13 cellular contexts compared by ENCODE assay signal in genomic region chr7:54888736-54889082, GRCh38.
DNase-seq lines count a peak whose midpoint lies in the region; ATAC-seq, FAIRE-seq and TF ChIP-seq lines count a peak whose summit lies in the region.
"Had no signal": no experiment of that assay in that cellular context is flagged by ENCODE, and none has a peak within 500 bp of the region (broad histone marks: within the 10 kb centered on the region; RNA-seq: fewer than 3 reads in every experiment).

No MANE protein-coding gene starts in this region.

- no TSS peak for BruUV-seq in Calu3 (replicated peaks; lab: Mats Ljungman, UMichigan)
- BruUV-seq in mammary epithelial cell (replicated peaks; lab: Mats Ljungman, UMichigan), result no TSS peak

- H3K4me3 ChIP-seq in mammary epithelial cell (replicated peaks in 1 of 3; ENCODE audit: insufficient read depth in 1 of 3, low read depth in 2 of 3, low read length in 3 of 3) (peak overlapping the region; percentile 28 to 42 (median 41)), iPS-11a (ENCODE audit: low read depth, low read length) (peak overlapping the region; percentile 46), prostate gland (peak overlapping the region; percentile 7 to 17)

- no peak for TF ChIP-seq CTCF in Calu3 (IDR thresholded peaks at IDR 0.05; ENCODE audit: unreplicated experiment)
- no peak for TF ChIP-seq CTCF in mammary epithelial cell (conservative IDR thresholded peaks at IDR 0.05 in 1 of 2, IDR thresholded peaks at IDR 0.05 in 1 of 2; ENCODE audit: extremely low read depth in 1 of 2, insufficient read depth in 1 of 2, low read depth in 1 of 2, low read length in 2 of 2)
- no peak for TF ChIP-seq CTCF in prostate gland (IDR thresholded peaks at IDR 0.05)
- TF ChIP-seq CTCF in D721Med (IDR thresholded peaks at IDR 0.05; ENCODE audit: insufficient read depth, missing control alignments), result no peak

- peak overlapping the region; percentile 4 for H3K27ac Mint-ChIP-seq in Calu3 (ENCODE audit: unreplicated experiment)
- H3K27ac Mint-ChIP-seq: stimulated activated naive CD8-positive, alpha-beta T cell treated with anti-CD3 and anti-CD28 coated beads, Interleukin-15, Interleukin-2, amounts not matched to agents 100 ng/mL and 50 ng/mL, for 24 hours had no signal

- ATAC-seq in stimulated activated naive CD8-positive, alpha-beta T cell treated with anti-CD3 and anti-CD28 coated beads, Interleukin-15, Interleukin-2, amounts not matched to agents 100 U/mL and 50 U/mL, for 24 hours, result no peak

- H3K4me1 ChIP-seq in mammary epithelial cell (ENCODE audit: insufficient read depth, low read length), result peaks cover 6% of the 10 kb centered on the region
- H3K4me1 ChIP-seq in prostate gland (replicated peaks), result no peaks in the 10 kb centered on the region

- H3K27me3 Mint-ChIP-seq in Calu3 (ENCODE audit: unreplicated experiment), result no peaks in the 10 kb centered on the region

- H4K20me1 ChIP-seq in mammary epithelial cell (ENCODE audit: insufficient read depth, low read length), result no peaks in the 10 kb centered on the region

- peak overlapping the region; percentile 19 for H3K9ac ChIP-seq in mammary epithelial cell (ENCODE audit: insufficient read depth, low read length)

- DNase-seq in Calu3 (no peak), mammary epithelial cell (no peak), prostate gland (ENCODE audit: low spot score) (no peak), D721Med (ENCODE audit: insufficient read length, low spot score) (no peak), NCI-H2227 treated with DMSO at 0.1 percent for 48 hours (lab: John Stamatoyannopoulos, UW) (no peak), RKO (ENCODE audit: low spot score) (no peak)
- no peak for DNase-seq in stimulated activated naive CD8-positive, alpha-beta T cell treated with anti-CD3 and anti-CD28 coated beads, Interleukin-15, Interleukin-2, amounts not matched to agents 100 U/mL and 50 U/mL, for 24 hours
- DNase-seq: activated T-cell treated with anti-CD3 and anti-CD28 coated beads, Interleukin-2, amount 50 U/mL, for 1 hour; Caco-2; kidney glomerular epithelial cell; stimulated activated CD4-positive, alpha-beta T cell treated with anti-CD3 and anti-CD28 coated beads, Interleukin-15, amount 100 ng/mL, for 24 hours had no signal

- peak overlapping the region; percentile 73 for H3K4me3 Mint-ChIP-seq in Calu3 (ENCODE audit: low read depth, unreplicated experiment)
- H3K4me3 Mint-ChIP-seq: stimulated activated naive CD8-positive, alpha-beta T cell treated with anti-CD3 and anti-CD28 coated beads, Interleukin-15, Interleukin-2, amounts not matched to agents 100 ng/mL and 50 ng/mL, for 24 hours had no signal

- no peak overlapping the region for H3K27ac ChIP-seq in mammary epithelial cell (ENCODE audit: insufficient read depth, low read depth, low read length)
- no peak overlapping the region for H3K27ac ChIP-seq in prostate gland

- no peaks in the 10 kb centered on the region for H3K9me3 Mint-ChIP-seq in Calu3 (ENCODE audit: low read depth, unreplicated experiment)
- H3K9me3 Mint-ChIP-seq: stimulated activated naive CD8-positive, alpha-beta T cell treated with anti-CD3 and anti-CD28 coated beads, Interleukin-15, Interleukin-2, amounts not matched to agents 100 ng/mL and 50 ng/mL, for 24 hours had no signal

- no peak for FAIRE-seq in D721Med (lab: Jason Lieb, UNC)

- H3K36me3 ChIP-seq in mammary epithelial cell (ENCODE audit: insufficient read depth, low read length) (no peaks in the 10 kb centered on the region), prostate gland (no peaks in the 10 kb centered on the region)

- CTCF ChIA-PET in Calu3 (lab: Charles Lee), result interaction anchor here (0.7 kb wide), 1 partner anchor 12 kb away, joined by 3 read pairs; no protein-coding TSS in a partner anchor
- CTCF ChIA-PET in mammary epithelial cell (lab: Charles Lee; ENCODE audit: low non-redundant PET), result no interaction called here

- H3K4me2 ChIP-seq in mammary epithelial cell (ENCODE audit: insufficient read depth, low read depth, low read length), result peak overlapping the region; percentile 84

- peak overlapping the region; percentile 99 for H2AFZ ChIP-seq in mammary epithelial cell (ENCODE audit: low read depth, low read length)

- no peaks in the 10 kb centered on the region for H3K36me3 Mint-ChIP-seq in Calu3 (ENCODE audit: insufficient read depth, unreplicated experiment)

- TF ChIP-seq POLR2A in prostate gland (IDR thresholded peaks at IDR 0.05), result no peak

- H3K4me1 Mint-ChIP-seq in Calu3 (ENCODE audit: low read depth, unreplicated experiment), result peaks cover 13% of the 10 kb centered on the region

- in situ Hi-C loops in mammary epithelial cell (cut with MboI; ENCODE audit: low sequenced_read_pairs in 2 of 2), result no loop called here

- 30% methylated on average over 8 of the region's 12 CpGs for WGBS in mammary epithelial cell (ENCODE audit: low coverage, missing lambda C conversion rate)
- 8% methylated on average over 12 of the region's 12 CpGs for WGBS in prostate gland

- H3K79me2 ChIP-seq in mammary epithelial cell (ENCODE audit: insufficient read depth, low read length), result no peaks in the 10 kb centered on the region

- H3K27me3 ChIP-seq in mammary epithelial cell (ENCODE audit: insufficient read depth, low read length) (no peaks in the 10 kb centered on the region), prostate gland (replicated peaks; ENCODE audit: insufficient read depth) (no peaks in the 10 kb centered on the region)

- dilution Hi-C loops in mammary epithelial cell (cut with HindIII; ENCODE audit: low sequenced_read_pairs), result no loop called here

- H3K9me3 ChIP-seq in mammary epithelial cell (replicated peaks; ENCODE audit: insufficient read depth, low read length), result no peaks in the 10 kb centered on the region
- no peaks in the 10 kb centered on the region for H3K9me3 ChIP-seq in prostate gland
- H3K9me3 ChIP-seq: Caco-2 had no signal

- intact Hi-C loops in Calu3 (cut with micrococcal nuclease; ENCODE audit: unreplicated experiment) (no loop called here), mammary epithelial cell (cut with micrococcal nuclease) (no loop called here), prostate gland (cut with DNase I) (no loop called here)
